ENCODE assay signal across 21 cellular contexts in the genomic region with DNA sequence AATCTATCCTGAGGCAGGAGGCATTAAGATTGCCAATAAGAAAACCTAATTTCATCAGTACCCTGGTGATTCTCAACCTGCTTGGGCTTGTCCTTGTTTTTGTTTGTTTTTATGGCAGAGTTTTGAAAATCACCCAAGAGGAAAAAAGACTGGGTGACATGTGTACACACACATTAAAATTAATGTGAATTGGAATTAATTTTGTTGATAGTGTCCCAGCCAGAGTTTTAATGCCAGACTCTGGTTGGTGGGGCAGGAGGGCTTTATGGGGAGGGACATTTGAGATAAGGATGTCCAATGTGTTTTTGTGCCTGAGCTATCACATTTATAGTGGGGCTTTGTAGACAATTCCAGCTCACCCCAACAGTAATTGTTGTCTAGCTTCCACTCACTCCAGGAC.
"Had no signal": no experiment of that assay in that cellular context is flagged by ENCODE, and none has a peak within 500 bp of the region (broad histone marks: within the 10 kb centered on the region; RNA-seq: fewer than 3 reads in every experiment).

No MANE protein-coding gene starts in this region.

- ATAC-seq: activated CD8-positive, alpha-beta T cell treated with anti-CD3 and anti-CD28 coated beads, Interleukin-2, amount 10 ng/mL, durations not matched to agents 7 days and 5 days; body of pancreas; left colon; right cardiac atrium had no signal

- FAIRE-seq: keratinocyte had no signal

- DNase-seq: activated CD4-positive, alpha-beta T cell treated with anti-CD3 and anti-CD28 coated beads for 1 hour; activated CD4-positive, alpha-beta T cell treated with anti-CD3 and anti-CD28 coated beads, Interleukin-2, amount 50 U/mL, for 1 hour; activated CD8-positive, alpha-beta T cell treated with anti-CD3 and anti-CD28 coated beads, Interleukin-2, amount 10 ng/mL, durations not matched to agents 7 days and 5 days; activated gamma-delta T cell treated with Interleukin-2 at 50 U/mL for 16 hours; activated T-cell treated with anti-CD3 and anti-CD28 coated beads, Interleukin-2, amount 50 U/mL, for 1 hour; anterior cingulate cortex; body of pancreas; cortex of kidney; endodermal cell; foreskin fibroblast; left colon; mesenchymal stem cell; nephron progenitor cell; right cardiac atrium; stimulated activated CD4-positive, alpha-beta T cell treated with anti-CD3 and anti-CD28 coated beads, Interleukin-12 subunit alpha, Interleukin-12 subunit beta, amount 100 ng/mL, for 4 hours; stimulated activated CD4-positive, alpha-beta T cell treated with anti-CD3 and anti-CD28 coated beads, Interleukin-4, amount 100 ng/mL, for 4 hours; substantia nigra; thyroid gland had no signal

- H3K9me3 Mint-ChIP-seq: activated naive CD4-positive, alpha-beta T cell treated with anti-CD3 and anti-CD28 coated beads, Interleukin-2, amount 50 U/mL, for 24 hours had no signal

- H3K4me1 Mint-ChIP-seq: endodermal cell, nephron progenitor cell had no signal

- H3K36me3 Mint-ChIP-seq: activated naive CD4-positive, alpha-beta T cell treated with anti-CD3 and anti-CD28 coated beads, Interleukin-2, amount 50 U/mL, for 24 hours had no signal

- H3K4me3 Mint-ChIP-seq: activated CD8-positive, alpha-beta T cell treated with anti-CD3 and anti-CD28 coated beads, Interleukin-2, amount 10 ng/mL, durations not matched to agents 7 days and 5 days; activated naive CD4-positive, alpha-beta T cell treated with anti-CD3 and anti-CD28 coated beads, Interleukin-2, amount 50 U/mL, for 24 hours; endodermal cell; nephron progenitor cell; stimulated activated naive CD8-positive, alpha-beta T cell treated with anti-CD3 and anti-CD28 coated beads, Interleukin-15, Interleukin-2, amounts not matched to agents 100 ng/mL and 50 ng/mL, for 24 hours had no signal

- H3K27ac Mint-ChIP-seq: activated CD8-positive, alpha-beta T cell treated with anti-CD3 and anti-CD28 coated beads, Interleukin-2, amount 10 ng/mL, durations not matched to agents 7 days and 5 days; activated naive CD4-positive, alpha-beta T cell treated with anti-CD3 and anti-CD28 coated beads, Interleukin-2, amount 50 U/mL, for 24 hours; endodermal cell; nephron progenitor cell; stimulated activated naive CD8-positive, alpha-beta T cell treated with anti-CD3 and anti-CD28 coated beads, Interleukin-15, Interleukin-2, amounts not matched to agents 100 ng/mL and 50 ng/mL, for 24 hours had no signal
